Comparison of ENCODE assay signal across 20 cellular contexts in genomic region chr11:33179431-33179830, GRCh38. TPM values are rescaled to one million over a fixed set of nuclear protein-coding genes. Genes with fewer than 3 reads are reported as not detected.
DNase-seq lines count a peak whose midpoint lies in the region; ATAC-seq, FAIRE-seq and TF ChIP-seq lines count a peak whose summit lies in the region.
"Had no signal": no experiment of that assay in that cellular context is flagged by ENCODE, and none has a peak within 500 bp of the region (broad histone marks: within the 10 kb centered on the region; RNA-seq: fewer than 3 reads in every experiment).

No MANE protein-coding gene starts in this region.

- H3K4me1 ChIP-seq in endothelial cell of umbilical vein (ENCODE audit: control insufficient read depth, extremely low read depth, insufficient read depth, low read length) (peaks cover 2% of the 10 kb centered on the region), mesendoderm (ENCODE audit: control insufficient read depth, low read depth, low read length) (peaks cover 4% of the 10 kb centered on the region), psoas muscle (no peaks in the 10 kb centered on the region)
- H3K4me1 ChIP-seq: sigmoid colon, tibial nerve had no signal

- no peak overlapping the region for H3K27ac Mint-ChIP-seq in T-helper 17 cell
- H3K27ac Mint-ChIP-seq: activated T-cell treated with anti-CD3 and anti-CD28 coated beads, Interleukin-2, amount 50 U/mL, for 24 hours had no signal

- H3K9me3 ChIP-seq in T-helper 17 cell (ENCODE audit: control insufficient read depth, low read length, poor library complexity, severe bottlenecking) (no peaks in the 10 kb centered on the region), endothelial cell of umbilical vein (replicated peaks; ENCODE audit: control insufficient read depth, insufficient read depth, low read length) (no peaks in the 10 kb centered on the region), psoas muscle (no peaks in the 10 kb centered on the region)
- H3K9me3 ChIP-seq: sigmoid colon, tibial nerve had no signal

- H3K79me1 ChIP-seq in mesendoderm (ENCODE audit: low read length) = no peaks in the 10 kb centered on the region

- no peak overlapping the region for H2BK120ac ChIP-seq in mesendoderm (ENCODE audit: low read depth, low read length)

- TF ChIP-seq CTCF in endothelial cell of umbilical vein (IDR thresholded peaks at IDR 0.05; ENCODE audit: extremely low read depth in 1 of 2, insufficient read depth in 1 of 2, low read depth in 1 of 2, low read length in 2 of 2) (no peak), psoas muscle (IDR thresholded peaks at IDR 0.05) (no peak)

- no peaks in the 10 kb centered on the region for H3K79me2 ChIP-seq in endothelial cell of umbilical vein (ENCODE audit: control insufficient read depth, insufficient read depth, low read length)
- H3K79me2 ChIP-seq in mesendoderm (ENCODE audit: control insufficient read depth, insufficient read depth, low read length) = no peaks in the 10 kb centered on the region

- FAIRE-seq in endothelial cell of umbilical vein (lab: Jason Lieb, UNC) = peak; percentile 78

- H3K27me3 ChIP-seq in endothelial cell of umbilical vein (ENCODE audit: control insufficient read depth in 2 of 2, insufficient read depth in 2 of 2, low read length in 2 of 2) = no peaks in the 10 kb centered on the region
- H3K27me3 ChIP-seq in mesendoderm (ENCODE audit: insufficient read depth, low read length, poor library complexity) = no peaks in the 10 kb centered on the region
- H3K27me3 ChIP-seq in psoas muscle (ENCODE audit: insufficient read depth in 3 of 3, low read length in 2 of 3) = no peaks in the 10 kb centered on the region
- H3K27me3 ChIP-seq: sigmoid colon, tibial nerve had no signal

- no peak overlapping the region for H3K56ac ChIP-seq in mesendoderm (ENCODE audit: low read length)

- no peak overlapping the region for H3K4me3 Mint-ChIP-seq in T-helper 17 cell
- H3K4me3 Mint-ChIP-seq: activated T-cell treated with anti-CD3 and anti-CD28 coated beads, Interleukin-2, amount 50 U/mL, for 24 hours; H9 had no signal

- H4K8ac ChIP-seq in mesendoderm (ENCODE audit: low read depth, low read length) = no peak overlapping the region

- no peak overlapping the region for H4K5ac ChIP-seq in mesendoderm (ENCODE audit: low read length)

- H3K23ac ChIP-seq in mesendoderm (ENCODE audit: low read length) = no peak overlapping the region

- no peaks in the 10 kb centered on the region for H3K27me3 Mint-ChIP-seq in T-helper 17 cell
- H3K27me3 Mint-ChIP-seq: activated T-cell treated with anti-CD3 and anti-CD28 coated beads, Interleukin-2, amount 50 U/mL, for 24 hours had no signal

- DNase-seq in AML-193 (lab: John Stamatoyannopoulos, UW) = peak; percentile 7 to 18
- DNase-seq in GDM1 (lab: John Stamatoyannopoulos, UW) = peak; percentile 79
- no peak for DNase-seq in T-helper 17 cell
- peak; percentile 81 for DNase-seq in endothelial cell of umbilical vein (ENCODE audit: low read depth, low spot score)
- no peak for DNase-seq in mesendoderm
- no peak for DNase-seq in hippocampal formation (lab: John Stamatoyannopoulos, UW)
- no peak for DNase-seq in Right ventricle myocardium superior
- DNase-seq in psoas muscle = no peak
- DNase-seq: activated T-cell treated with anti-CD3 and anti-CD28 coated beads, Interleukin-2, amount 50 U/mL, for 24 hours; amniotic stem cell; cerebellar nuclear complex; H9; kidney glomerular epithelial cell; NCI-H146; NCI-H510A; occipital lobe; sigmoid colon; stimulated activated CD4-positive, alpha-beta T cell treated with anti-CD3 and anti-CD28 coated beads, Interleukin-4, amount 100 ng/mL, for 24 hours had no signal

- no peaks in the 10 kb centered on the region for H4K20me1 ChIP-seq in endothelial cell of umbilical vein (replicated peaks; ENCODE audit: control insufficient read depth, extremely low read depth, insufficient read depth, low read length)

- H3K36me3 Mint-ChIP-seq in T-helper 17 cell (ENCODE audit: low read depth) = peaks cover 5% of the 10 kb centered on the region

- H3K27ac ChIP-seq in endothelial cell of umbilical vein (ENCODE audit: insufficient read depth, low read depth, low read length) = no peak overlapping the region
- H3K27ac ChIP-seq in mesendoderm (ENCODE audit: low read depth, low read length) = no peak overlapping the region
- H3K27ac ChIP-seq in psoas muscle = no peak overlapping the region
- H3K27ac ChIP-seq: sigmoid colon had no signal

- H3K9ac ChIP-seq in endothelial cell of umbilical vein (replicated peaks; ENCODE audit: extremely low read depth, insufficient read depth, low read length) (no peak overlapping the region), mesendoderm (ENCODE audit: low read length) (no peak overlapping the region)

- H2BK5ac ChIP-seq in mesendoderm (ENCODE audit: low read length) = no peak overlapping the region

- H2AFZ ChIP-seq in endothelial cell of umbilical vein (ENCODE audit: low read depth, low read length) = peak overlapping the region; percentile 19

- H2AK5ac ChIP-seq in mesendoderm (ENCODE audit: low read length) = no peak overlapping the region

- ATAC-seq in T-helper 17 cell (peak; percentile 50), Right ventricle myocardium superior (ENCODE audit: poor library complexity) (no peak), psoas muscle (no peak)
- ATAC-seq: Panc1 had no signal

- POLR2A ChIA-PET in endothelial cell of umbilical vein (lab: Charles Lee) = no interaction called here

- H3K4ac ChIP-seq in mesendoderm (ENCODE audit: low read depth, low read length) = no peak overlapping the region

- intact Hi-C loops in endothelial cell of umbilical vein (cut with micrococcal nuclease) = no loop called here
- intact Hi-C loops in Right ventricle myocardium superior (cut with DNase I) = no loop called here
- intact Hi-C loops in psoas muscle (cut with DNase I) = no loop called here

- dilution Hi-C loops in endothelial cell of umbilical vein (cut with MboI; ENCODE audit: extremely low pct_ligation_motif_present, low sequenced_read_pairs) = no loop called here

- no peaks in the 10 kb centered on the region for H3K36me3 ChIP-seq in endothelial cell of umbilical vein (ENCODE audit: control insufficient read depth in 2 of 2, extremely low read depth in 1 of 2, insufficient read depth in 2 of 2, low read length in 2 of 2)
- no peaks in the 10 kb centered on the region for H3K36me3 ChIP-seq in mesendoderm (ENCODE audit: control insufficient read depth, insufficient read depth, low read length)
- no peaks in the 10 kb centered on the region for H3K36me3 ChIP-seq in psoas muscle (ENCODE audit: insufficient read depth in 1 of 2, low read depth in 1 of 2)
- H3K36me3 ChIP-seq: sigmoid colon, tibial nerve had no signal

- no peak for TF ChIP-seq POLR2A in endothelial cell of umbilical vein (IDR thresholded peaks at IDR 0.05; ENCODE audit: low read depth, low read length)

- H3K4me3 ChIP-seq in endothelial cell of umbilical vein (replicated peaks in 1 of 3; ENCODE audit: insufficient read depth in 1 of 3, low read depth in 1 of 3, low read length in 3 of 3) (no peak overlapping the region), mesendoderm (ENCODE audit: low read length) (no peak overlapping the region), psoas muscle (no peak overlapping the region)
- H3K4me3 ChIP-seq: sigmoid colon, tibial nerve had no signal

- H3K18ac ChIP-seq in mesendoderm (ENCODE audit: low read length) = no peak overlapping the region

- no peaks in the 10 kb centered on the region for H3K9me1 ChIP-seq in endothelial cell of umbilical vein (replicated peaks; ENCODE audit: control insufficient read depth, extremely low read depth, insufficient read depth, low read length)

- WGBS in mesendoderm (ENCODE audit: extremely low coverage, insufficient coverage, low lambda C conversion rate) = no CpG with 5 or more reads among the region's 3 CpGs
- WGBS in psoas muscle, 3 donors = 69 to 72% (median 71%) methylated on average over 3 of the region's 3 CpGs

- CTCF ChIA-PET in endothelial cell of umbilical vein (lab: Charles Lee) = interaction anchor here (0.6 kb wide), 1 partner anchor 138 kb away, joined by 3 read pairs; no protein-coding TSS in a partner anchor

- H3K4me1 Mint-ChIP-seq in T-helper 17 cell = peaks cover 6% of the 10 kb centered on the region

- no peak overlapping the region for H2BK15ac ChIP-seq in mesendoderm (replicated peaks; ENCODE audit: low read depth)

- H3K4me2 ChIP-seq in endothelial cell of umbilical vein (ENCODE audit: insufficient read depth, low read length) (no peak overlapping the region), mesendoderm (ENCODE audit: low read length) (no peak overlapping the region)

- no TSS peak for BruUV-seq in endothelial cell of umbilical vein (replicated peaks; lab: Mats Ljungman, UMichigan)

TF ChIP-seq in endothelial cell of umbilical vein, 7 proteins besides CTCF, POLR2A, EP300 and RAD21:
- TF ChIP-seq EZH2 (IDR thresholded peaks at IDR 0.05; ENCODE audit: borderline replicate concordance, low read depth, low read length, severe bottlenecking) (no peak), MAX (IDR thresholded peaks at IDR 0.05; ENCODE audit: insufficient read depth, insufficient read length) (no peak), FOS (IDR thresholded peaks at IDR 0.05; ENCODE audit: borderline replicate concordance, insufficient read depth, low read length) (peak; percentile 52)

RNA-seq across cellular contexts. Expression of gene CSTF3, which starts 18.2 kb away (rescaled TPM):
- 10 to 100 TPM; 12.0 to 16.8 TPM for total RNA-seq in T-helper 17 cell
- total RNA-seq in endothelial cell of umbilical vein = 46.6 and 52.3 TPM in 2 replicates
- polyA plus RNA-seq in endothelial cell of umbilical vein = 11.8 and 18.3 TPM in 2 replicates
- polyA plus RNA-seq in endothelial cell of umbilical vein (2011; cell fraction: cytosol; rRNA removed) = 20.0 and 23.1 TPM in 2 replicates
- polyA plus RNA-seq in endothelial cell of umbilical vein (2011; cell fraction: nucleus; rRNA removed) = 45.7 and 71.1 TPM in 2 replicates
- 44.1 and 67.2 TPM in 2 replicates for polyA plus RNA-seq in endothelial cell of umbilical vein (2012)
- 28.4 and 40.6 TPM in 2 replicates for polyA minus RNA-seq in endothelial cell of umbilical vein
- 9.6 TPM for polyA minus RNA-seq in endothelial cell of umbilical vein (2011; cell fraction: cytosol; rRNA and poly(A)+ RNA removed)
- polyA minus RNA-seq in endothelial cell of umbilical vein (2011; cell fraction: nucleus; rRNA and poly(A)+ RNA removed) = 80.1 and 81.5 TPM in 2 replicates
- 44.3 TPM for polyA plus RNA-seq in mesendoderm (2013, experiment 1 of 2)
- 46.1 TPM for polyA plus RNA-seq in mesendoderm (2013, experiment 2 of 2)
- 9.6 TPM for total RNA-seq in Right ventricle myocardium superior
- 10 to 100 TPM; 10.7 to 18.0 (median 13.4) TPM for total RNA-seq in psoas muscle
- 10 to 100 TPM; 10.7 to 32.3 (median 21.1) TPM for polyA plus RNA-seq in psoas muscle

Comparison
In these comparisons a context has a peak if more than half of its experiments do, and no peak if none do; other contexts are left out.
1. DNase-seq: peak in AML-193 (2 of 2), GDM1 (single experiment) and endothelial cell of umbilical vein (single experiment); none in T-helper 17 cell (0 of 3), mesendoderm (single experiment), hippocampal formation (0 of 2), Right ventricle myocardium superior (single experiment) and psoas muscle (0 of 2).